Comparison of ENCODE assay signal across 2 cellular contexts in genomic region chrX:40184968-40185367, GRCh38.
TF ChIP-seq lines count a peak whose summit lies in the region.

No MANE protein-coding gene starts in this region.

TF ChIP-seq in HEK293, 187 proteins besides CTCF, POLR2A, EP300 and RAD21:
- TF ChIP-seq ZSCAN18 (tag by site-specific recombination; IDR thresholded peaks at IDR 0.05), result no peak
- no peak for TF ChIP-seq ZNF266 (tag by site-specific recombination; IDR thresholded peaks at IDR 0.05; ENCODE audit: low read depth)
- TF ChIP-seq ZNF701 (tag by site-specific recombination; IDR thresholded peaks at IDR 0.05), result no peak
- no peak for TF ChIP-seq ZNF658 (tag by site-specific recombination; IDR thresholded peaks at IDR 0.05)
- no peak for TF ChIP-seq SP3 (tag by site-specific recombination; IDR thresholded peaks at IDR 0.05)
- TF ChIP-seq REST (tag by site-specific recombination; IDR thresholded peaks at IDR 0.05), result no peak
- no peak for TF ChIP-seq ZNF280D (tag by site-specific recombination; IDR thresholded peaks at IDR 0.05)
- no peak for TF ChIP-seq ZNF157 (tag by site-specific recombination; IDR thresholded peaks at IDR 0.05)
- TF ChIP-seq EGR2 (tag by site-specific recombination; IDR thresholded peaks at IDR 0.05; ENCODE audit: low read depth), result no peak
- peak; percentile 91; the same call in 1 of the 2 replicates for TF ChIP-seq TRIM28 (IDR thresholded peaks at IDR 0.05; ENCODE audit: borderline replicate concordance, low read length)
- TF ChIP-seq ZNF830 (tag by site-specific recombination; IDR thresholded peaks at IDR 0.05; ENCODE audit: low read depth), result no peak
- TF ChIP-seq ZNF394 (tag by site-specific recombination; IDR thresholded peaks at IDR 0.05; ENCODE audit: borderline replicate concordance), result no peak
- TF ChIP-seq SETDB1 (IDR thresholded peaks at IDR 0.05; ENCODE audit: insufficient read length, low read length), result peak; percentile 98
- no peak for TF ChIP-seq ZNF664 (tag by site-specific recombination; IDR thresholded peaks at IDR 0.05)
- no peak for TF ChIP-seq ZNF792 (tag by site-specific recombination; IDR thresholded peaks at IDR 0.05)
- TF ChIP-seq ZNF654 (tag by site-specific recombination; IDR thresholded peaks at IDR 0.05; ENCODE audit: low read depth), result no peak
- no peak for TF ChIP-seq PATZ1 (tag by site-specific recombination; IDR thresholded peaks at IDR 0.05)
- no peak for TF ChIP-seq ZFHX2 (tag by site-specific recombination; conservative IDR thresholded peaks at IDR 0.05)

TF ChIP-seq in K562, 482 proteins besides CTCF, POLR2A, EP300 and RAD21 (continued from another document):
- TF ChIP-seq TRIM28 (IDR thresholded peaks at IDR 0.05), result 0 out of 2 replicates have a peak, but pooled peaks have one; percentile 20
- TF ChIP-seq ZNF280A (IDR thresholded peaks at IDR 0.05; ENCODE audit: low read depth, partially characterized antibody), result peak; percentile 52
- no peak for TF ChIP-seq ZNF589 (CRISPR knock-in tag; IDR thresholded peaks at IDR 0.05; ENCODE audit: low read depth)
- no peak for TF ChIP-seq COPS2 (conservative IDR thresholded peaks at IDR 0.05)
- TF ChIP-seq MAFK (IDR thresholded peaks at IDR 0.05; ENCODE audit: low read length), result no peak
- no peak for TF ChIP-seq SMARCE1 (IDR thresholded peaks at IDR 0.05)
- no peak for TF ChIP-seq DEAF1 (CRISPR knock-in tag; IDR thresholded peaks at IDR 0.05)
- TF ChIP-seq REST (CRISPR knock-in tag; IDR thresholded peaks at IDR 0.05; ENCODE audit: low read depth), result no peak
- no peak for TF ChIP-seq EWSR1 (IDR thresholded peaks at IDR 0.05; ENCODE audit: borderline replicate concordance, low read depth, partially characterized antibody)
- peak in 1 of 2 experiments; percentile 72; a peak in 2 of 3 replicates for TF ChIP-seq CBX3 (IDR thresholded peaks at IDR 0.05; ENCODE audit: borderline replicate concordance in 1 of 2, low read length in 2 of 2)
- peak in 1 of 2 experiments; percentile 33; a peak in 1 of 4 replicates for TF ChIP-seq TRIM24 (IDR thresholded peaks at IDR 0.05)
- TF ChIP-seq RBM25 (IDR thresholded peaks at IDR 0.05; ENCODE audit: low read depth, low read length, severe bottlenecking), result peak; percentile 74
- TF ChIP-seq E2F8 (IDR thresholded peaks at IDR 0.05; ENCODE audit: low read depth, partially characterized antibody), result no peak
- TF ChIP-seq HBP1 (CRISPR knock-in tag; IDR thresholded peaks at IDR 0.05), result no peak
- no peak for TF ChIP-seq ZBTB49 (CRISPR knock-in tag; IDR thresholded peaks at IDR 0.05; ENCODE audit: borderline replicate concordance)
- TF ChIP-seq TBP (optimal IDR thresholded peaks at IDR 0.05; ENCODE audit: low read depth, low read length), result no peak
- no peak for TF ChIP-seq ZNF24 (IDR thresholded peaks at IDR 0.05)
- TF ChIP-seq HNRNPUL1 (IDR thresholded peaks at IDR 0.05; ENCODE audit: low read length), result no peak
- TF ChIP-seq PTBP1 (IDR thresholded peaks at IDR 0.05; ENCODE audit: low read depth, low read length), result no peak
- TF ChIP-seq FOXJ2 (tag; IDR thresholded peaks at IDR 0.05), result no peak
- TF ChIP-seq MTA2 (IDR thresholded peaks at IDR 0.05; ENCODE audit: low read depth), result no peak
- no peak for TF ChIP-seq ZNF512 (tag; IDR thresholded peaks at IDR 0.05)
- TF ChIP-seq HDAC8 (tag; IDR thresholded peaks at IDR 0.05), result no peak
- no peak for TF ChIP-seq ZNF57 (CRISPR knock-in tag; IDR thresholded peaks at IDR 0.05)
